Comparison of ENCODE assay signal across 8 cellular contexts in the genomic region with DNA sequence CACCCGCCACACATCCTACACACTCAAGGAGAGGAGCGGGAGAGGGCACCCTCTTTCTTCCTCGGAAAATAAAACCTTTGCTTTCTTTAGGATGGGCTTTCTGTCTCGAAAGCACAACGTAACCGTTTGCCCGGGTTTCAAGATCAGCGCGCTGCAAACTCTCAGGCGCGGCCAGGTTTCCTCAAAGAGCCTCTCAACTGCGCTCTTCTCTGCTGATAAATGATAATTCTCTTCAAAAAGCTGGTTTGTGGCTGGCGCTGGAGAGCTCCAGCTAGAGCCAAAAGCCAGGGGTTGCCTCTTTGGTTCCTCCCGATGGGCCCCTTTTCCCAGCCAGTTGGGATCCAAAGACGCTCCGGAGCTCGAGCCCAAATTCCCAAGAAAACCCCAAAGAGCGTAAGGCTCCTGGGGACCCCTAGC. TPM values are rescaled to one million over a fixed set of nuclear protein-coding genes. Genes with fewer than 3 reads are reported as not detected.
DNase-seq lines count a peak whose midpoint lies in the region; ATAC-seq lines count a peak whose summit lies in the region.

No MANE protein-coding gene starts in this region.

- no peaks in the 10 kb centered on the region for H3K36me3 Mint-ChIP-seq in activated CD4-positive, alpha-beta T cell treated with anti-CD3 and anti-CD28 coated beads for 36 hours (ENCODE audit: low read depth)
- no peaks in the 10 kb centered on the region for H3K36me3 Mint-ChIP-seq in activated naive CD8-positive, alpha-beta T cell treated with anti-CD3 and anti-CD28 coated beads for 36 hours
- H3K36me3 Mint-ChIP-seq in stimulated activated naive B cell treated with anti-CD40 and anti-IgM and Interleukin-4, amounts not matched to agents 10 μg/mL and 1 μg/mL and 100 μg/mL, for 72 hours: no peaks in the 10 kb centered on the region

- peaks cover 17% of the 10 kb centered on the region for H3K4me1 Mint-ChIP-seq in activated CD4-positive, alpha-beta T cell treated with anti-CD3 and anti-CD28 coated beads for 36 hours
- peaks cover 25% of the 10 kb centered on the region for H3K4me1 Mint-ChIP-seq in activated naive CD8-positive, alpha-beta T cell treated with anti-CD3 and anti-CD28 coated beads for 36 hours
- H3K4me1 Mint-ChIP-seq in stimulated activated naive B cell treated with anti-CD40 and anti-IgM and Interleukin-4, amounts not matched to agents 10 μg/mL and 1 μg/mL and 100 μg/mL, for 72 hours: peaks cover 6 to 30% of the 10 kb centered on the region in 2 donors

- no peaks in the 10 kb centered on the region for H3K9me3 ChIP-seq in iPS-18c (ENCODE audit: control insufficient read depth, insufficient read depth, low read length)

- ATAC-seq in activated CD4-positive, alpha-beta T cell treated with anti-CD3 and anti-CD28 coated beads for 36 hours: peak; percentile 14
- ATAC-seq in HG03432 (IDR thresholded peaks at IDR 0.05; ENCODE audit: unreplicated experiment): peak; percentile 9
- ATAC-seq in stimulated activated naive B cell treated with anti-CD40 and anti-IgM and Interleukin-4, amounts not matched to agents 10 μg/mL and 1 μg/mL and 100 μg/mL, for 72 hours (replicated peaks): peak; percentile 39 to 43

- H3K9me3 Mint-ChIP-seq in activated CD4-positive, alpha-beta T cell treated with anti-CD3 and anti-CD28 coated beads for 36 hours (ENCODE audit: low read depth): no peaks in the 10 kb centered on the region
- H3K9me3 Mint-ChIP-seq in activated naive CD8-positive, alpha-beta T cell treated with anti-CD3 and anti-CD28 coated beads for 36 hours: no peaks in the 10 kb centered on the region
- no peaks in the 10 kb centered on the region for H3K9me3 Mint-ChIP-seq in stimulated activated naive B cell treated with anti-CD40 and anti-IgM and Interleukin-4, amounts not matched to agents 10 μg/mL and 1 μg/mL and 100 μg/mL, for 72 hours

- DNase-seq in activated CD4-positive, alpha-beta T cell treated with anti-CD3 and anti-CD28 coated beads for 36 hours: no peak
- no peak for DNase-seq in activated CD4-positive, alpha-beta T cell treated with anti-CD3 and anti-CD28 coated beads for 1 hour
- DNase-seq in activated naive CD8-positive, alpha-beta T cell treated with anti-CD3 and anti-CD28 coated beads for 36 hours: peak; percentile 4
- no peak for DNase-seq in stimulated activated naive B cell treated with anti-CD40 and anti-IgM and Interleukin-4, amounts not matched to agents 10 μg/mL and 1 μg/mL and 100 μg/mL, for 72 hours
- no peak for DNase-seq in stimulated activated naive CD4-positive, alpha-beta T cell (lab: John Stamatoyannopoulos, UW)
- DNase-seq in C1 segment of cervical spinal cord (lab: John Stamatoyannopoulos, UW): no peak

- peak overlapping the region; percentile 68 for H3K4me3 Mint-ChIP-seq in activated CD4-positive, alpha-beta T cell treated with anti-CD3 and anti-CD28 coated beads for 36 hours
- H3K4me3 Mint-ChIP-seq in activated naive CD8-positive, alpha-beta T cell treated with anti-CD3 and anti-CD28 coated beads for 36 hours: peak overlapping the region; percentile 73
- H3K4me3 Mint-ChIP-seq in stimulated activated naive B cell treated with anti-CD40 and anti-IgM and Interleukin-4, amounts not matched to agents 10 μg/mL and 1 μg/mL and 100 μg/mL, for 72 hours: peak overlapping the region; percentile 81 to 86

- POLR2A ChIA-PET in activated CD4-positive, alpha-beta T cell treated with anti-CD3 and anti-CD28 coated beads for 36 hours (lab: Charles Lee): no interaction called here

- intact Hi-C loops in activated CD4-positive, alpha-beta T cell treated with anti-CD3 and anti-CD28 coated beads for 36 hours (cut with DNase I, micrococcal nuclease): loop anchor here (1.0 to 5.0 kb wide), 9 partner anchors 81 to 591 kb away; partner anchors contain the start of gene TMX4 (in 1 of the 2)

- H3K27me3 Mint-ChIP-seq in activated CD4-positive, alpha-beta T cell treated with anti-CD3 and anti-CD28 coated beads for 36 hours: peaks cover 30% of the 10 kb centered on the region
- H3K27me3 Mint-ChIP-seq in activated naive CD8-positive, alpha-beta T cell treated with anti-CD3 and anti-CD28 coated beads for 36 hours: peaks cover 49% of the 10 kb centered on the region
- peaks cover 37 to 43% of the 10 kb centered on the region in 2 donors for H3K27me3 Mint-ChIP-seq in stimulated activated naive B cell treated with anti-CD40 and anti-IgM and Interleukin-4, amounts not matched to agents 10 μg/mL and 1 μg/mL and 100 μg/mL, for 72 hours

- H3K27ac Mint-ChIP-seq in activated CD4-positive, alpha-beta T cell treated with anti-CD3 and anti-CD28 coated beads for 36 hours: no peak overlapping the region
- H3K27ac Mint-ChIP-seq in activated naive CD8-positive, alpha-beta T cell treated with anti-CD3 and anti-CD28 coated beads for 36 hours: no peak overlapping the region
- peak overlapping the region; percentile 79 for H3K27ac Mint-ChIP-seq in stimulated activated naive B cell treated with anti-CD40 and anti-IgM and Interleukin-4, amounts not matched to agents 10 μg/mL and 1 μg/mL and 100 μg/mL, for 72 hours

- CTCF ChIA-PET in activated CD4-positive, alpha-beta T cell treated with anti-CD3 and anti-CD28 coated beads for 36 hours (lab: Charles Lee): interaction anchor here (0.5 to 1.5 kb wide), 9 partner anchors 9 to 598 kb away, joined by 3 to 11 read pairs (median 3); no protein-coding TSS in a partner anchor

- peak overlapping the region; percentile 49; the same call in 1 of the 2 replicates for H3K4me3 ChIP-seq in iPS-18c (ENCODE audit: insufficient read depth, low read depth, low read length)

RNA-seq across cellular contexts. Expression of gene PLCB1, which starts 0.5 kb away (rescaled TPM):
- 1 to 10 TPM; 1.4 to 1.5 TPM for total RNA-seq in activated CD4-positive, alpha-beta T cell treated with anti-CD3 and anti-CD28 coated beads for 36 hours
- total RNA-seq in activated naive CD8-positive, alpha-beta T cell treated with anti-CD3 and anti-CD28 coated beads for 36 hours: 1 to 10 TPM; 2.2 to 2.8 TPM
